10 cellular contexts compared by ENCODE assay signal in genomic region chr11:46248270-46249102, GRCh38. TPM values are rescaled to one million over a fixed set of nuclear protein-coding genes. Genes with fewer than 3 reads are reported as not detected.
DNase-seq lines count a peak whose midpoint lies in the region; ATAC-seq, FAIRE-seq and TF ChIP-seq lines count a peak whose summit lies in the region.
"Had no signal": no experiment of that assay in that cellular context is flagged by ENCODE, and none has a peak within 500 bp of the region (broad histone marks: within the 10 kb centered on the region; RNA-seq: fewer than 3 reads in every experiment).

No MANE protein-coding gene starts in this region.

- FAIRE-seq in astrocyte (lab: Jason Lieb, UNC) (no peak), keratinocyte (lab: Jason Lieb, UNC) (no peak)

- H3K9ac ChIP-seq in astrocyte (ENCODE audit: low read length), result peak overlapping the region; percentile 74
- H3K9ac ChIP-seq in keratinocyte (ENCODE audit: control insufficient read depth, extremely low read depth, insufficient read depth, low read length), result peak overlapping the region; percentile 66

- peak overlapping the region; percentile 46 for H3K4me2 ChIP-seq in astrocyte (ENCODE audit: low read length)
- H3K4me2 ChIP-seq in keratinocyte (ENCODE audit: control insufficient read depth, extremely low read depth, insufficient read depth, low read depth, low read length), result peak overlapping the region; percentile 61

- no peak overlapping the region for H3K4me3 ChIP-seq in astrocyte (ENCODE audit: insufficient read depth, low read depth, low read length)
- H3K4me3 ChIP-seq in keratinocyte (ENCODE audit: control insufficient read depth in 2 of 3, extremely low read depth in 1 of 3, insufficient read depth in 2 of 3, low read depth in 1 of 3, low read length in 3 of 3), result no peak overlapping the region
- H3K4me3 ChIP-seq in right cardiac atrium (ENCODE audit: low read length), result no peak overlapping the region

- H3K27ac ChIP-seq in astrocyte (ENCODE audit: low read depth, low read length) (peak overlapping the region; percentile 99), keratinocyte (ENCODE audit: control insufficient read depth, insufficient read depth, low read length) (peak overlapping the region; percentile 95), right cardiac atrium (ENCODE audit: low read length) (no peak overlapping the region)

- peaks cover 50% of the 10 kb centered on the region for H3K4me1 Mint-ChIP-seq in astrocyte (ENCODE audit: low read depth, unreplicated experiment)

- DNase-seq in AG08396 (ENCODE audit: low spot score), result peak; percentile 90
- peak; percentile 98 for DNase-seq in HT1080 (ENCODE audit: low read depth)
- peak; percentile 98 for DNase-seq in astrocyte (ENCODE audit: low read depth)
- peak; percentile 66 for DNase-seq in keratinocyte (ENCODE audit: low read depth, low spot score)
- DNase-seq in right cardiac atrium, result no peak
- DNase-seq: NCI-H1694 treated with DMSO at 0.1 percent for 48 hours, occipital lobe had no signal

- no peak overlapping the region for H3K4me3 Mint-ChIP-seq in astrocyte (ENCODE audit: unreplicated experiment)

- H3K4me1 ChIP-seq in astrocyte (ENCODE audit: insufficient read depth, low read length) (peaks cover 36% of the 10 kb centered on the region), keratinocyte (ENCODE audit: control insufficient read depth, extremely low read depth, insufficient read depth, low read length) (peaks cover 38% of the 10 kb centered on the region), right cardiac atrium (ENCODE audit: control insufficient read depth, insufficient read depth, low read length) (no peaks in the 10 kb centered on the region)

- dilution Hi-C loops in keratinocyte (cut with MboI; ENCODE audit: extremely low pct_ligation_motif_present, low sequenced_read_pairs), result no loop called here

- WGBS in right cardiac atrium, result 87% methylated on average over 19 of the region's 19 CpGs

- peaks cover 2% of the 10 kb centered on the region for H3K36me3 Mint-ChIP-seq in astrocyte (ENCODE audit: low read depth, unreplicated experiment)

- H3K36me3 ChIP-seq in astrocyte (ENCODE audit: insufficient read depth, low read length), result no peaks in the 10 kb centered on the region
- H3K36me3 ChIP-seq in keratinocyte (ENCODE audit: control insufficient read depth in 2 of 2, extremely low read depth in 1 of 2, insufficient read depth in 2 of 2, low read length in 2 of 2), result no peaks in the 10 kb centered on the region

- no peaks in the 10 kb centered on the region for H3K9me3 ChIP-seq in astrocyte (ENCODE audit: insufficient read depth, low read depth, low read length)
- H3K9me3 ChIP-seq in keratinocyte (ENCODE audit: control insufficient read depth, low read depth, low read length), result no peaks in the 10 kb centered on the region
- no peaks in the 10 kb centered on the region for H3K9me3 ChIP-seq in right cardiac atrium (ENCODE audit: control insufficient read depth, low read length)

- no peak for ATAC-seq in HG02840 (IDR thresholded peaks at IDR 0.05; ENCODE audit: low FRiP score, unreplicated experiment)
- no peak for ATAC-seq in right cardiac atrium
- ATAC-seq in HG02981 (IDR thresholded peaks at IDR 0.05; ENCODE audit: unreplicated experiment), result no peak
- no peak for ATAC-seq in HG03571 (IDR thresholded peaks at IDR 0.05; ENCODE audit: unreplicated experiment)

- intact Hi-C loops in right cardiac atrium (cut with DNase I), result loop anchor here in 1 of 4 donors (5.0 kb wide), 1 partner anchor 59 kb away; no protein-coding TSS in a partner anchor

- H4K20me1 ChIP-seq in astrocyte (ENCODE audit: insufficient read depth, low read length) (no peaks in the 10 kb centered on the region), keratinocyte (ENCODE audit: control insufficient read depth, extremely low read depth, insufficient read depth, low read length) (no peaks in the 10 kb centered on the region)

- H3K79me2 ChIP-seq in astrocyte (ENCODE audit: insufficient read depth, low read length), result no peaks in the 10 kb centered on the region
- no peaks in the 10 kb centered on the region for H3K79me2 ChIP-seq in keratinocyte (ENCODE audit: control insufficient read depth, insufficient read depth, low read length)

- H2AFZ ChIP-seq in astrocyte (ENCODE audit: low read depth, low read length) (peak overlapping the region; percentile 39), keratinocyte (ENCODE audit: control insufficient read depth, low read length) (peak overlapping the region; percentile 96)

- H3K27me3 ChIP-seq in astrocyte (ENCODE audit: insufficient read depth, low read length) (no peaks in the 10 kb centered on the region), keratinocyte (ENCODE audit: control insufficient read depth, extremely low read depth, insufficient read depth, low read length) (no peaks in the 10 kb centered on the region), right cardiac atrium (ENCODE audit: control insufficient read depth, insufficient read depth) (no peaks in the 10 kb centered on the region)

- TF ChIP-seq CTCF in astrocyte (IDR thresholded peaks at IDR 0.05; ENCODE audit: insufficient read depth, low read depth, low read length) (no peak), keratinocyte (optimal IDR thresholded peaks at IDR 0.05 in 1 of 3, IDR thresholded peaks at IDR 0.05 in 1 of 3, conservative IDR thresholded peaks at IDR 0.05 in 1 of 3; ENCODE audit: extremely low read depth in 1 of 3, insufficient read depth in 2 of 3, low read length in 3 of 3) (no peak)

- no peaks in the 10 kb centered on the region for H3K9me1 ChIP-seq in keratinocyte (ENCODE audit: control insufficient read depth, extremely low read depth, insufficient read depth, low read length)

- H3K27ac Mint-ChIP-seq in astrocyte (ENCODE audit: unreplicated experiment), result peak overlapping the region; percentile 100

- no peaks in the 10 kb centered on the region for H3K9me3 Mint-ChIP-seq in astrocyte (ENCODE audit: unreplicated experiment)

- H3K27me3 Mint-ChIP-seq in astrocyte (ENCODE audit: low read depth, unreplicated experiment), result no peaks in the 10 kb centered on the region

RNA-seq across cellular contexts. Expression of gene CREB3L1, which starts 29.0 kb away (rescaled TPM):
- total RNA-seq in HT1080 (2014; rRNA removed; shearing (Covaris generic)), result 3.3 and 5.1 TPM in 2 replicates
- polyA plus RNA-seq in HT1080 (2015; cell fraction: cytosol; rRNA removed), result 11.6 and 12.7 TPM in 2 replicates
- polyA plus RNA-seq in HT1080 (2015; cell fraction: nucleus; rRNA removed), result 6.8 and 7.7 TPM in 2 replicates
- total RNA-seq in astrocyte (324 and 399 TPM in 2 replicates), right cardiac atrium (10 to 100 TPM in 3 of 4 donors, 1 to 10 TPM in 1; 9.7 to 18.8 (median 15.3) TPM)
- polyA plus RNA-seq in keratinocyte (0.06 to 0.19 TPM in 2 of 3 replicates, not detected in the other), right cardiac atrium (15.2 TPM)
- 0.65 TPM for polyA plus RNA-seq in keratinocyte (2011; ENCODE audit: low read depth)
- 0.06 and 0.18 TPM in 2 replicates for polyA plus RNA-seq in keratinocyte (2011; cell fraction: cytosol; rRNA removed)
- polyA plus RNA-seq in keratinocyte (2011; cell fraction: nucleus; rRNA removed), result 0.31 TPM in 2 replicates
- polyA plus RNA-seq in keratinocyte (2012; ENCODE audit: low replicate concordance), result 0.18 and 0.23 TPM in 2 replicates
- 3.4 TPM in 1 of 3 replicates, not detected in the others for polyA minus RNA-seq in keratinocyte
- polyA minus RNA-seq in keratinocyte (2011; cell fraction: cytosol; rRNA and poly(A)+ RNA removed), result 1.9 TPM
- polyA minus RNA-seq in keratinocyte (2011; cell fraction: nucleus; rRNA and poly(A)+ RNA removed), result 0.70 TPM in 1 of 2 replicates, not detected in the other

Comparison
In these comparisons a context has a peak if more than half of its experiments do, and no peak if none do; other contexts are left out.
1. DNase-seq: peak in AG08396 (single experiment), HT1080 (single experiment), astrocyte (single experiment) and keratinocyte (single experiment); none in right cardiac atrium (0 of 3).
2. RNA of gene CREB3L1, which starts 29.0 kb away (total RNA-seq): 324 to 399 TPM in astrocyte; 9.7 to 18.8 TPM in right cardiac atrium and 3.3 to 5.1 TPM in HT1080; every median in the first group is over 10 times any median in the second.